In genomic region chr18:22031581-22031980, GRCh38 we compare ENCODE assay signal across 24 cellular contexts.
DNase-seq lines count a peak whose midpoint lies in the region; ATAC-seq, FAIRE-seq and TF ChIP-seq lines count a peak whose summit lies in the region.
"Had no signal": no experiment of that assay in that cellular context is flagged by ENCODE, and none has a peak within 500 bp of the region (broad histone marks: within the 10 kb centered on the region; RNA-seq: fewer than 3 reads in every experiment).

No MANE protein-coding gene starts in this region.

- H3K4me3 ChIP-seq in A549 (no peak overlapping the region), OCI-LY3 (ENCODE audit: low read length) (no peak overlapping the region), endodermal cell (ENCODE audit: low read length) (no peak overlapping the region), mucosa of descending colon (no peak overlapping the region), esophagus squamous epithelium (no peak overlapping the region), prostate gland (no peak overlapping the region)
- H3K4me3 ChIP-seq: heart right ventricle, vagina had no signal

- H3K9me3 Mint-ChIP-seq in endodermal cell = no peaks in the 10 kb centered on the region
- H3K9me3 Mint-ChIP-seq: activated CD4-positive, alpha-beta T cell treated with anti-CD3 and anti-CD28 coated beads, Interleukin-2, amount 10 ng/mL, durations not matched to agents 7 days and 5 days; CD8-positive, alpha-beta memory T cell; H9; stimulated activated naive CD8-positive, alpha-beta T cell treated with anti-CD3 and anti-CD28 coated beads, Interleukin-15, Interleukin-2, amounts not matched to agents 100 ng/mL and 50 ng/mL, for 24 hours; WTC11 had no signal

- H3K4me1 ChIP-seq in A549 (peaks cover 17% of the 10 kb centered on the region), OCI-LY3 (ENCODE audit: low read length) (peaks cover 20% of the 10 kb centered on the region), endodermal cell (ENCODE audit: control insufficient read depth, insufficient read depth, low read length) (peaks cover 19% of the 10 kb centered on the region), mucosa of descending colon (ENCODE audit: low read depth) (peaks cover 4% of the 10 kb centered on the region), esophagus squamous epithelium (no peaks in the 10 kb centered on the region), prostate gland (replicated peaks) (no peaks in the 10 kb centered on the region)
- H3K4me1 ChIP-seq: heart right ventricle, vagina had no signal

- intact Hi-C loops in mucosa of descending colon (cut with DNase I, micrococcal nuclease) (no loop called here), esophagus squamous epithelium (cut with DNase I) (no loop called here), prostate gland (cut with DNase I) (no loop called here)

- no peaks in the 10 kb centered on the region for H3K27me3 Mint-ChIP-seq in endodermal cell (ENCODE audit: insufficient read depth)
- H3K27me3 Mint-ChIP-seq: activated CD4-positive, alpha-beta T cell treated with anti-CD3 and anti-CD28 coated beads, Interleukin-2, amount 10 ng/mL, durations not matched to agents 7 days and 5 days; stimulated activated naive CD8-positive, alpha-beta T cell treated with anti-CD3 and anti-CD28 coated beads, Interleukin-15, Interleukin-2, amounts not matched to agents 100 ng/mL and 50 ng/mL, for 24 hours had no signal

- H3K27ac Mint-ChIP-seq in endodermal cell = peak overlapping the region; percentile 60
- H3K27ac Mint-ChIP-seq: activated CD4-positive, alpha-beta T cell treated with anti-CD3 and anti-CD28 coated beads, Interleukin-2, amount 10 ng/mL, durations not matched to agents 7 days and 5 days; CD8-positive, alpha-beta memory T cell; stimulated activated naive CD8-positive, alpha-beta T cell treated with anti-CD3 and anti-CD28 coated beads, Interleukin-15, Interleukin-2, amounts not matched to agents 100 ng/mL and 50 ng/mL, for 24 hours; WTC11 had no signal

- TF ChIP-seq POLR2A in A549 (IDR thresholded peaks at IDR 0.05; ENCODE audit: low read length) = no peak
- no peak for TF ChIP-seq POLR2A in esophagus squamous epithelium (IDR thresholded peaks at IDR 0.05)
- no peak for TF ChIP-seq POLR2A in prostate gland (IDR thresholded peaks at IDR 0.05)
- no peak for TF ChIP-seq POLR2A in GM12891 (IDR thresholded peaks at IDR 0.05; ENCODE audit: low read depth, low read length)

- H3K27ac ChIP-seq in A549 (peak overlapping the region in 1 of 2 experiments; percentile 54; a peak in 3 of 6 replicates), OCI-LY3 (ENCODE audit: low read length) (peak overlapping the region; percentile 51), endodermal cell (ENCODE audit: low read depth, low read length) (no peak overlapping the region), esophagus squamous epithelium (no peak overlapping the region), prostate gland (no peak overlapping the region)
- H3K27ac ChIP-seq: heart right ventricle, KMS-11, vagina had no signal

- no peaks in the 10 kb centered on the region for H3K36me3 ChIP-seq in OCI-LY3 (replicated peaks; ENCODE audit: low read depth, low read length)
- no peaks in the 10 kb centered on the region for H3K36me3 ChIP-seq in endodermal cell (ENCODE audit: control insufficient read depth, insufficient read depth, low read length)
- H3K36me3 ChIP-seq in mucosa of descending colon (ENCODE audit: low read depth) = no peaks in the 10 kb centered on the region
- no peaks in the 10 kb centered on the region for H3K36me3 ChIP-seq in esophagus squamous epithelium
- no peaks in the 10 kb centered on the region for H3K36me3 ChIP-seq in prostate gland
- H3K36me3 ChIP-seq: heart right ventricle, vagina had no signal

- no peak for TF ChIP-seq CTCF in A549 (IDR thresholded peaks at IDR 0.05)
- no peak for TF ChIP-seq CTCF in OCI-LY3 (IDR thresholded peaks at IDR 0.05; ENCODE audit: low read depth, low read length)
- no peak for TF ChIP-seq CTCF in endodermal cell (conservative IDR thresholded peaks at IDR 0.05)
- TF ChIP-seq CTCF in mucosa of descending colon (IDR thresholded peaks at IDR 0.05) = no peak
- no peak for TF ChIP-seq CTCF in esophagus squamous epithelium (IDR thresholded peaks at IDR 0.05)
- TF ChIP-seq CTCF in prostate gland (IDR thresholded peaks at IDR 0.05) = no peak

- H3K27me3 ChIP-seq in OCI-LY3 (ENCODE audit: low read depth, low read length) (no peaks in the 10 kb centered on the region), endodermal cell (ENCODE audit: control insufficient read depth, insufficient read depth, low read length, poor library complexity, severe bottlenecking) (no peaks in the 10 kb centered on the region), esophagus squamous epithelium (peaks cover 0 to 26% (median 0%) of the 10 kb centered on the region in 4 donors), prostate gland (replicated peaks; ENCODE audit: insufficient read depth) (no peaks in the 10 kb centered on the region)
- H3K27me3 ChIP-seq: vagina had no signal

- peak overlapping the region; percentile 61 for H3K4me2 ChIP-seq in A549
- peak overlapping the region; percentile 63 for H3K4me2 ChIP-seq in OCI-LY3 (ENCODE audit: low read length)
- H3K4me2 ChIP-seq: KMS-11 had no signal

- H3K9ac ChIP-seq in OCI-LY3 (ENCODE audit: low read length) (peak overlapping the region; percentile 36), endodermal cell (ENCODE audit: extremely low read depth, low read length, poor library complexity, severe bottlenecking) (no peak overlapping the region)
- H3K9ac ChIP-seq: KMS-11 had no signal

- H2AFZ ChIP-seq in OCI-LY3 (ENCODE audit: low read depth, low read length) = no peak overlapping the region

- DNase-seq in A549 (ENCODE audit: low read depth in 1 of 2, low spot score in 1 of 2) (no peak), endodermal cell (no peak), mucosa of descending colon (no peak), esophagus squamous epithelium (lab: John Stamatoyannopoulos, UW) (no peak), NCI-H774 (lab: John Stamatoyannopoulos, UW) (no peak), prostate gland (ENCODE audit: low spot score) (no peak), GM12891 (ENCODE audit: insufficient read length, low spot score) (no peak)
- DNase-seq: activated CD4-positive, alpha-beta T cell treated with anti-CD3 and anti-CD28 coated beads, Interleukin-2, amount 10 ng/mL, durations not matched to agents 7 days and 5 days; activated T-cell treated with anti-CD3 and anti-CD28 coated beads, Interleukin-2, amount 50 U/mL, for 48 hours; CD8-positive, alpha-beta memory T cell; DMS153; foreskin melanocyte; H9; heart right ventricle; NCI-H1417 treated with DMSO at 0.1 percent for 48 hours; SIG-M5 had no signal

- no peaks in the 10 kb centered on the region for H3K36me3 Mint-ChIP-seq in endodermal cell (ENCODE audit: low read depth)
- H3K36me3 Mint-ChIP-seq: brain; CD8-positive, alpha-beta memory T cell; WTC11 had no signal

- no peak for FAIRE-seq in A549 (lab: Jason Lieb, UNC)
- FAIRE-seq in GM12891 (lab: Jason Lieb, UNC) = no peak
- FAIRE-seq: A204.1, HTR-8/SVneo had no signal

- no peaks in the 10 kb centered on the region for H4K20me1 ChIP-seq in OCI-LY3 (ENCODE audit: insufficient read depth, low read length)

- H3K79me2 ChIP-seq in OCI-LY3 (ENCODE audit: low read length) = no peaks in the 10 kb centered on the region

- no peak for TF ChIP-seq EP300 in A549 (IDR thresholded peaks at IDR 0.05)

- 46% methylated on average over 7 of the region's 7 CpGs for whole genome bisulfite sequencing in A549 (ENCODE audit: missing lambda C conversion rate)
- 96 to 100% methylated on average over 2 to 7 of the region's 7 CpGs for WGBS in endodermal cell (ENCODE audit: insufficient coverage in 1 of 2, insufficient read length in 1 of 2), 2 experiments
- 55 to 73% methylated on average over 7 of the region's 7 CpGs for WGBS in esophagus squamous epithelium, 2 donors
- WGBS in prostate gland = 49% methylated on average over 7 of the region's 7 CpGs

- POLR2A ChIA-PET in A549 (lab: Yijun Ruan, JAX) = no interaction called here

- ATAC-seq in A549 (peak in 1 of 2 experiments; percentile 45; a peak in 2 of 6 replicates), mucosa of descending colon (peak; percentile 65)
- ATAC-seq: heart right ventricle, WTC11 had no signal

- H3K9me3 ChIP-seq in A549 (no peaks in the 10 kb centered on the region), OCI-LY3 (ENCODE audit: insufficient read depth, low read length) (no peaks in the 10 kb centered on the region), endodermal cell (ENCODE audit: control insufficient read depth, low read length) (peaks cover 6% of the 10 kb centered on the region), mucosa of descending colon (no peaks in the 10 kb centered on the region), esophagus squamous epithelium (no peaks in the 10 kb centered on the region), prostate gland (no peaks in the 10 kb centered on the region)
- H3K9me3 ChIP-seq: heart right ventricle, vagina had no signal

- no peak overlapping the region for H3K4me3 Mint-ChIP-seq in endodermal cell
- H3K4me3 Mint-ChIP-seq: activated CD4-positive, alpha-beta T cell treated with anti-CD3 and anti-CD28 coated beads, Interleukin-2, amount 10 ng/mL, durations not matched to agents 7 days and 5 days; brain; CD8-positive, alpha-beta memory T cell; H9; stimulated activated naive CD8-positive, alpha-beta T cell treated with anti-CD3 and anti-CD28 coated beads, Interleukin-15, Interleukin-2, amounts not matched to agents 100 ng/mL and 50 ng/mL, for 24 hours; WTC11 had no signal

- CTCF ChIA-PET in A549 (lab: Yijun Ruan, JAX) = interaction anchor here (1.3 to 3.4 kb wide), 2 partner anchors 9 to 33 kb away, joined by 4 to 14 read pairs; no protein-coding TSS in a partner anchor

- no peak for TF ChIP-seq RAD21 in A549 (conservative IDR thresholded peaks at IDR 0.05 in 1 of 2, IDR thresholded peaks at IDR 0.05 in 1 of 2)

- peaks cover 36% of the 10 kb centered on the region for H3K4me1 Mint-ChIP-seq in endodermal cell
- H3K4me1 Mint-ChIP-seq: activated CD4-positive, alpha-beta T cell treated with anti-CD3 and anti-CD28 coated beads, Interleukin-2, amount 10 ng/mL, durations not matched to agents 7 days and 5 days; CD8-positive, alpha-beta memory T cell had no signal

TF ChIP-seq in A549, 52 proteins besides CTCF, POLR2A, EP300 and RAD21 (continues in another document):
- no peak for TF ChIP-seq JUNB (IDR thresholded peaks at IDR 0.05)

TF ChIP-seq in GM12891, 5 proteins besides CTCF, POLR2A, EP300 and RAD21:
- TF ChIP-seq POLR2AphosphoS5 (IDR thresholded peaks at IDR 0.05; ENCODE audit: low read depth, low read length) (no peak), TAF1 (IDR thresholded peaks at IDR 0.05; ENCODE audit: low read depth, low read length) (no peak), PAX5 (IDR thresholded peaks at IDR 0.05; ENCODE audit: insufficient read depth, low read length, severe bottlenecking) (no peak), SPI1 (IDR thresholded peaks at IDR 0.05; ENCODE audit: low read depth, low read length) (no peak), POU2F2 (IDR thresholded peaks at IDR 0.05; ENCODE audit: low read depth, low read length) (no peak)
